1 cellular context compared by ENCODE assay signal in genomic region chr16:24748242-24748641, GRCh38.
TF ChIP-seq lines count a peak whose summit lies in the region.

No MANE protein-coding gene starts in this region.

TF ChIP-seq in K562, 482 proteins besides CTCF, POLR2A, EP300 and RAD21 (continued from another document):
- TF ChIP-seq HINFP (tag; conservative IDR thresholded peaks at IDR 0.05; ENCODE audit: low read depth): no peak
- no peak for TF ChIP-seq TBL1XR1 (IDR thresholded peaks at IDR 0.05; ENCODE audit: low read length in 2 of 2)
- no peak for TF ChIP-seq E2F1 (CRISPR knock-in tag; IDR thresholded peaks at IDR 0.05)
- TF ChIP-seq HDAC8 (tag; IDR thresholded peaks at IDR 0.05): no peak
- no peak for TF ChIP-seq HDAC6 (IDR thresholded peaks at IDR 0.05; ENCODE audit: low read depth, low read length)
- no peak for TF ChIP-seq TEAD4 (IDR thresholded peaks at IDR 0.05; ENCODE audit: low read length)
- no peak for TF ChIP-seq TEAD4 (CRISPR knock-in tag; IDR thresholded peaks at IDR 0.05; ENCODE audit: borderline replicate concordance)
- TF ChIP-seq ELK1 (CRISPR knock-in tag; IDR thresholded peaks at IDR 0.05): no peak
- TF ChIP-seq ZSCAN32 (CRISPR knock-in tag; IDR thresholded peaks at IDR 0.05): no peak
- TF ChIP-seq ATF6 (CRISPR knock-in tag; IDR thresholded peaks at IDR 0.05): no peak
- no peak for TF ChIP-seq NEUROD1 (IDR thresholded peaks at IDR 0.05; ENCODE audit: borderline replicate concordance, low read depth, low read length, partially characterized antibody)
- no peak for TF ChIP-seq CBFB (CRISPR knock-in tag; IDR thresholded peaks at IDR 0.05)
- TF ChIP-seq ADNP (tag; IDR thresholded peaks at IDR 0.05): no peak
- no peak for TF ChIP-seq SAFB2 (IDR thresholded peaks at IDR 0.05; ENCODE audit: borderline replicate concordance, low read depth, low read length, severe bottlenecking)
- no peak for TF ChIP-seq ZNF551 (CRISPR knock-in tag; IDR thresholded peaks at IDR 0.05)
- no peak for TF ChIP-seq CBFA2T2 (conservative IDR thresholded peaks at IDR 0.05)
- no peak for TF ChIP-seq CUX1 (CRISPR knock-in tag; IDR thresholded peaks at IDR 0.05)
- TF ChIP-seq NRF1 (conservative IDR thresholded peaks at IDR 0.05 in 1 of 2, IDR thresholded peaks at IDR 0.05 in 1 of 2): no peak; a peak in 2 of 4 replicates
- TF ChIP-seq ZNF280B (CRISPR knock-in tag; IDR thresholded peaks at IDR 0.05): no peak
- no peak for TF ChIP-seq PKNOX1 (IDR thresholded peaks at IDR 0.05)
- no peak for TF ChIP-seq LEF1 (IDR thresholded peaks at IDR 0.05)
- no peak for TF ChIP-seq MXI1 (IDR thresholded peaks at IDR 0.05; ENCODE audit: low read depth, low read length)
- peak; percentile 31; the same call in 1 of the 2 replicates for TF ChIP-seq ARID1B (IDR thresholded peaks at IDR 0.05)
- no peak for TF ChIP-seq CHCHD3 (CRISPR knock-in tag; IDR thresholded peaks at IDR 0.05)
- no peak for TF ChIP-seq THRA (IDR thresholded peaks at IDR 0.05)
- no peak for TF ChIP-seq ZBTB12 (CRISPR knock-in tag; IDR thresholded peaks at IDR 0.05)
- peak; percentile 89 for TF ChIP-seq HMBOX1 (IDR thresholded peaks at IDR 0.05)
- no peak for TF ChIP-seq GTF2F1 (IDR thresholded peaks at IDR 0.05; ENCODE audit: low read depth, low read length)
- no peak for TF ChIP-seq BACH1 (tag; IDR thresholded peaks at IDR 0.05)
- no peak for TF ChIP-seq ZNF146 (CRISPR knock-in tag; IDR thresholded peaks at IDR 0.05; ENCODE audit: unreplicated experiment)
- no peak for TF ChIP-seq NR2C1 (IDR thresholded peaks at IDR 0.05)
- no peak for TF ChIP-seq NR2C1 (tag; IDR thresholded peaks at IDR 0.05)
- TF ChIP-seq GABPB1 (CRISPR knock-in tag; IDR thresholded peaks at IDR 0.05): peak; percentile 27; the same call in 1 of the 2 replicates
- TF ChIP-seq FOXK2 (conservative IDR thresholded peaks at IDR 0.05 in 1 of 2, IDR thresholded peaks at IDR 0.05 in 1 of 2; ENCODE audit: low read depth in 2 of 2): peak; percentile 25 to 54; a peak in 1 of 4 replicates
- TF ChIP-seq SP1 (CRISPR knock-in tag; IDR thresholded peaks at IDR 0.05): no peak
- TF ChIP-seq RFX1 (IDR thresholded peaks at IDR 0.05): no peak
- TF ChIP-seq POLR2AphosphoS5 (IDR thresholded peaks at IDR 0.05; ENCODE audit: control insufficient read depth, insufficient read depth, low read depth, low read length): no peak
- TF ChIP-seq MCM5 (IDR thresholded peaks at IDR 0.05; ENCODE audit: low read depth): no peak
